Comparison of ENCODE assay signal across 2 cellular contexts in genomic region chr1:43910359-43910758, GRCh38.
TF ChIP-seq lines count a peak whose summit lies in the region.

No MANE protein-coding gene starts in this region.

TF ChIP-seq in GM12891, 5 proteins besides CTCF, POLR2A, EP300 and RAD21:
- TF ChIP-seq POLR2AphosphoS5 (IDR thresholded peaks at IDR 0.05; ENCODE audit: low read depth, low read length) (no peak), PAX5 (IDR thresholded peaks at IDR 0.05; ENCODE audit: insufficient read depth, low read length, severe bottlenecking) (no peak), SPI1 (IDR thresholded peaks at IDR 0.05; ENCODE audit: low read depth, low read length) (no peak), POU2F2 (IDR thresholded peaks at IDR 0.05; ENCODE audit: low read depth, low read length) (no peak), TAF1 (IDR thresholded peaks at IDR 0.05; ENCODE audit: low read depth, low read length) (no peak)

TF ChIP-seq in GM12878, 131 proteins besides CTCF, POLR2A, EP300 and RAD21:
- TF ChIP-seq SMC3 (IDR thresholded peaks at IDR 0.05; ENCODE audit: borderline replicate concordance, low read length) (peak; percentile 30; the same call in 1 of the 2 replicates), SREBF1 (IDR thresholded peaks at IDR 0.05; ENCODE audit: low read length) (no peak), BMI1 (IDR thresholded peaks at IDR 0.05; ENCODE audit: borderline replicate concordance) (no peak), PBX3 (IDR thresholded peaks at IDR 0.05; ENCODE audit: insufficient replicate concordance, low read depth, low read length) (no peak), MTA3 (IDR thresholded peaks at IDR 0.05; ENCODE audit: borderline replicate concordance, low read length) (no peak), KDM1A (IDR thresholded peaks at IDR 0.05; ENCODE audit: borderline replicate concordance) (no peak)
